1 cellular context compared by ENCODE assay signal in the genomic region with DNA sequence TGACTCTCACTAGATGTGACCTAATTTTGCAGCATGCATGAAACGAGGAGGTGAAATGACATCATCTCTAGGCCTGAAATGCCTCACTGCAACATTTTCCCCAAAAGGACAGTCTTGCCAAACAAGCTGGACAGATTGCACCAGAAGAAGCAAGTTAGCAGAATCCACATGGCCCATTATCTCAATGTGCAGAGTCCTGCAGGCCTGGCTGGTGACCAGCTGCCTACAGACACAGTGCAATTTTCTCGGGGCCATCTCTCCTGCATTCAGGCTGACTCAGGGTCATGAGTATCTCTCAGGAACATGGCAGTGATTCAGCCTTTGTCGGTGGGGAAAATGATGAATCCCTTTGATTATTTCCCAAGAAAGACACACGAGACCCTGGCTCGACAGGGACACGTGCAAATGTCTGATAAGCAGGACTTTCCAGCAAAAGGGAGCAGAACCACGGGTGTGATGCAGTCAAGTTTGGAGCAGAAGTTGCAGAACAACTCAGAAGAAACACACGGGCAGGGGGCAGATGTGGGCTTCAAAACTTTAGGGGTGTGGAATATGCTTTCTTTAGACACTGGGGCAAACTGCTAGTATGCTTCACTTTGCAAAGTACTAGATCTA.
TF ChIP-seq lines count a peak whose summit lies in the region.

No MANE protein-coding gene starts in this region.

TF ChIP-seq in K562, 482 proteins besides CTCF, POLR2A, EP300 and RAD21 (continued from another document and continues in another):
- TF ChIP-seq MXI1 (IDR thresholded peaks at IDR 0.05; ENCODE audit: low read depth, low read length) (no peak), KLF10 (CRISPR knock-in tag; IDR thresholded peaks at IDR 0.05) (no peak), PTBP1 (IDR thresholded peaks at IDR 0.05; ENCODE audit: low read depth, low read length) (no peak), FOS (IDR thresholded peaks at IDR 0.05; ENCODE audit: extremely low read depth, insufficient read length) (peak; percentile 31), WHSC1 (IDR thresholded peaks at IDR 0.05; ENCODE audit: low read length) (no peak), MTA1 (IDR thresholded peaks at IDR 0.05; ENCODE audit: borderline replicate concordance) (peak; percentile 92), ZNF583 (CRISPR knock-in tag; IDR thresholded peaks at IDR 0.05) (peak; percentile 88), FOXM1 (IDR thresholded peaks at IDR 0.05; ENCODE audit: low read depth) (peak; percentile 86), FOXM1 (CRISPR knock-in tag; IDR thresholded peaks at IDR 0.05; ENCODE audit: low read depth) (0 out of 2 replicates have a peak, but pooled peaks have one; percentile 21), ARID2 (IDR thresholded peaks at IDR 0.05) (no peak), ZNF830 (CRISPR knock-in tag; IDR thresholded peaks at IDR 0.05) (no peak), BCOR (IDR thresholded peaks at IDR 0.05) (peak; percentile 86), ZNF263 (CRISPR knock-in tag; IDR thresholded peaks at IDR 0.05; ENCODE audit: borderline replicate concordance) (peak; percentile 93; the same call in 1 of the 2 replicates), SMARCE1 (IDR thresholded peaks at IDR 0.05) (peak; percentile 96), EZH2 (IDR thresholded peaks at IDR 0.05; ENCODE audit: borderline replicate concordance, low read depth, low read length) (no peak), PCBP1 (IDR thresholded peaks at IDR 0.05; ENCODE audit: low read depth, low read length, poor library complexity, severe bottlenecking) (no peak), HDAC8 (tag; IDR thresholded peaks at IDR 0.05) (no peak), C11orf30 (IDR thresholded peaks at IDR 0.05; ENCODE audit: low read depth) (peak; percentile 95), TAF15 (IDR thresholded peaks at IDR 0.05; ENCODE audit: low read depth, low read length) (no peak), ESRRA (IDR thresholded peaks at IDR 0.05; ENCODE audit: borderline replicate concordance, low read depth) (peak; percentile 64; the same call in 1 of the 2 replicates), NFXL1 (CRISPR knock-in tag; IDR thresholded peaks at IDR 0.05) (no peak), ZNF197 (CRISPR knock-in tag; IDR thresholded peaks at IDR 0.05; ENCODE audit: low read depth) (no peak), MAZ (CRISPR knock-in tag; conservative IDR thresholded peaks at IDR 0.05 in 1 of 2, IDR thresholded peaks at IDR 0.05 in 1 of 2) (peak in 1 of 2 experiments; percentile 54; a peak in 3 of 4 replicates), PURB (CRISPR knock-in tag; IDR thresholded peaks at IDR 0.05; ENCODE audit: low read depth) (no peak), ZNF316 (IDR thresholded peaks at IDR 0.05) (peak; percentile 93), SNRNP70 (optimal IDR thresholded peaks at IDR 0.05; ENCODE audit: low read depth, low read length) (no peak), BCL6 (CRISPR knock-in tag; IDR thresholded peaks at IDR 0.05) (peak; percentile 72; the same call in 1 of the 2 replicates), RNF2 (IDR thresholded peaks at IDR 0.05) (peak; percentile 62), KAT2B (IDR thresholded peaks at IDR 0.05; ENCODE audit: low read depth, low read length) (no peak), MBD2 (IDR thresholded peaks at IDR 0.05; ENCODE audit: borderline replicate concordance, low read depth) (peak; percentile 49; the same call in 1 of the 2 replicates), ZNF75A (CRISPR knock-in tag; IDR thresholded peaks at IDR 0.05) (no peak), HMGN3 (IDR thresholded peaks at IDR 0.05; ENCODE audit: borderline replicate concordance, extremely low read depth, insufficient read length, low read depth, low read length) (peak; percentile 27)
- TF ChIP-seq, protein P1, sequence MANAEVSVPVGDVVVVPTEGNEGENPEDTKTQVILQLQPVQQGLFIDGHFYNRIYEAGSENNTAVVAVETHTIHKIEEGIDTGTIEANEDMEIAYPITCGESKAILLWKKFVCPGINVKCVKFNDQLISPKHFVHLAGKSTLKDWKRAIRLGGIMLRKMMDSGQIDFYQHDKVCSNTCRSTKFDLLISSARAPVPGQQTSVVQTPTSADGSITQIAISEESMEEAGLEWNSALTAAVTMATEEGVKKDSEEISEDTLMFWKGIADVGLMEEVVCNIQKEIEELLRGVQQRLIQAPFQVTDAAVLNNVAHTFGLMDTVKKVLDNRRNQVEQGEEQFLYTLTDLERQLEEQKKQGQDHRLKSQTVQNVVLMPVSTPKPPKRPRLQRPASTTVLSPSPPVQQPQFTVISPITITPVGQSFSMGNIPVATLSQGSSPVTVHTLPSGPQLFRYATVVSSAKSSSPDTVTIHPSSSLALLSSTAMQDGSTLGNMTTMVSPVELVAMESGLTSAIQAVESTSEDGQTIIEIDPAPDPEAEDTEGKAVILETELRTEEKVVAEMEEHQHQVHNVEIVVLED (CRISPR knock-in tag; IDR thresholded peaks at IDR 0.05), result no peak
- TF ChIP-seq, protein P2, sequence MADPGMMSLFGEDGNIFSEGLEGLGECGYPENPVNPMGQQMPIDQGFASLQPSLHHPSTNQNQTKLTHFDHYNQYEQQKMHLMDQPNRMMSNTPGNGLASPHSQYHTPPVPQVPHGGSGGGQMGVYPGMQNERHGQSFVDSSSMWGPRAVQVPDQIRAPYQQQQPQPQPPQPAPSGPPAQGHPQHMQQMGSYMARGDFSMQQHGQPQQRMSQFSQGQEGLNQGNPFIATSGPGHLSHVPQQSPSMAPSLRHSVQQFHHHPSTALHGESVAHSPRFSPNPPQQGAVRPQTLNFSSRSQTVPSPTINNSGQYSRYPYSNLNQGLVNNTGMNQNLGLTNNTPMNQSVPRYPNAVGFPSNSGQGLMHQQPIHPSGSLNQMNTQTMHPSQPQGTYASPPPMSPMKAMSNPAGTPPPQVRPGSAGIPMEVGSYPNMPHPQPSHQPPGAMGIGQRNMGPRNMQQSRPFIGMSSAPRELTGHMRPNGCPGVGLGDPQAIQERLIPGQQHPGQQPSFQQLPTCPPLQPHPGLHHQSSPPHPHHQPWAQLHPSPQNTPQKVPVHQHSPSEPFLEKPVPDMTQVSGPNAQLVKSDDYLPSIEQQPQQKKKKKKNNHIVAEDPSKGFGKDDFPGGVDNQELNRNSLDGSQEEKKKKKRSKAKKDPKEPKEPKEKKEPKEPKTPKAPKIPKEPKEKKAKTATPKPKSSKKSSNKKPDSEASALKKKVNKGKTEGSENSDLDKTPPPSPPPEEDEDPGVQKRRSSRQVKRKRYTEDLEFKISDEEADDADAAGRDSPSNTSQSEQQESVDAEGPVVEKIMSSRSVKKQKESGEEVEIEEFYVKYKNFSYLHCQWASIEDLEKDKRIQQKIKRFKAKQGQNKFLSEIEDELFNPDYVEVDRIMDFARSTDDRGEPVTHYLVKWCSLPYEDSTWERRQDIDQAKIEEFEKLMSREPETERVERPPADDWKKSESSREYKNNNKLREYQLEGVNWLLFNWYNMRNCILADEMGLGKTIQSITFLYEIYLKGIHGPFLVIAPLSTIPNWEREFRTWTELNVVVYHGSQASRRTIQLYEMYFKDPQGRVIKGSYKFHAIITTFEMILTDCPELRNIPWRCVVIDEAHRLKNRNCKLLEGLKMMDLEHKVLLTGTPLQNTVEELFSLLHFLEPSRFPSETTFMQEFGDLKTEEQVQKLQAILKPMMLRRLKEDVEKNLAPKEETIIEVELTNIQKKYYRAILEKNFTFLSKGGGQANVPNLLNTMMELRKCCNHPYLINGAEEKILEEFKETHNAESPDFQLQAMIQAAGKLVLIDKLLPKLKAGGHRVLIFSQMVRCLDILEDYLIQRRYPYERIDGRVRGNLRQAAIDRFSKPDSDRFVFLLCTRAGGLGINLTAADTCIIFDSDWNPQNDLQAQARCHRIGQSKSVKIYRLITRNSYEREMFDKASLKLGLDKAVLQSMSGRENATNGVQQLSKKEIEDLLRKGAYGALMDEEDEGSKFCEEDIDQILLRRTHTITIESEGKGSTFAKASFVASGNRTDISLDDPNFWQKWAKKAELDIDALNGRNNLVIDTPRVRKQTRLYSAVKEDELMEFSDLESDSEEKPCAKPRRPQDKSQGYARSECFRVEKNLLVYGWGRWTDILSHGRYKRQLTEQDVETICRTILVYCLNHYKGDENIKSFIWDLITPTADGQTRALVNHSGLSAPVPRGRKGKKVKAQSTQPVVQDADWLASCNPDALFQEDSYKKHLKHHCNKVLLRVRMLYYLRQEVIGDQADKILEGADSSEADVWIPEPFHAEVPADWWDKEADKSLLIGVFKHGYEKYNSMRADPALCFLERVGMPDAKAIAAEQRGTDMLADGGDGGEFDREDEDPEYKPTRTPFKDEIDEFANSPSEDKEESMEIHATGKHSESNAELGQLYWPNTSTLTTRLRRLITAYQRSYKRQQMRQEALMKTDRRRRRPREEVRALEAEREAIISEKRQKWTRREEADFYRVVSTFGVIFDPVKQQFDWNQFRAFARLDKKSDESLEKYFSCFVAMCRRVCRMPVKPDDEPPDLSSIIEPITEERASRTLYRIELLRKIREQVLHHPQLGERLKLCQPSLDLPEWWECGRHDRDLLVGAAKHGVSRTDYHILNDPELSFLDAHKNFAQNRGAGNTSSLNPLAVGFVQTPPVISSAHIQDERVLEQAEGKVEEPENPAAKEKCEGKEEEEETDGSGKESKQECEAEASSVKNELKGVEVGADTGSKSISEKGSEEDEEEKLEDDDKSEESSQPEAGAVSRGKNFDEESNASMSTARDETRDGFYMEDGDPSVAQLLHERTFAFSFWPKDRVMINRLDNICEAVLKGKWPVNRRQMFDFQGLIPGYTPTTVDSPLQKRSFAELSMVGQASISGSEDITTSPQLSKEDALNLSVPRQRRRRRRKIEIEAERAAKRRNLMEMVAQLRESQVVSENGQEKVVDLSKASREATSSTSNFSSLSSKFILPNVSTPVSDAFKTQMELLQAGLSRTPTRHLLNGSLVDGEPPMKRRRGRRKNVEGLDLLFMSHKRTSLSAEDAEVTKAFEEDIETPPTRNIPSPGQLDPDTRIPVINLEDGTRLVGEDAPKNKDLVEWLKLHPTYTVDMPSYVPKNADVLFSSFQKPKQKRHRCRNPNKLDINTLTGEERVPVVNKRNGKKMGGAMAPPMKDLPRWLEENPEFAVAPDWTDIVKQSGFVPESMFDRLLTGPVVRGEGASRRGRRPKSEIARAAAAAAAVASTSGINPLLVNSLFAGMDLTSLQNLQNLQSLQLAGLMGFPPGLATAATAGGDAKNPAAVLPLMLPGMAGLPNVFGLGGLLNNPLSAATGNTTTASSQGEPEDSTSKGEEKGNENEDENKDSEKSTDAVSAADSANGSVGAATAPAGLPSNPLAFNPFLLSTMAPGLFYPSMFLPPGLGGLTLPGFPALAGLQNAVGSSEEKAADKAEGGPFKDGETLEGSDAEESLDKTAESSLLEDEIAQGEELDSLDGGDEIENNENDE (IDR thresholded peaks at IDR 0.05; ENCODE audit: low read depth, low read length), result no peak
- TF ChIP-seq, protein P3, sequence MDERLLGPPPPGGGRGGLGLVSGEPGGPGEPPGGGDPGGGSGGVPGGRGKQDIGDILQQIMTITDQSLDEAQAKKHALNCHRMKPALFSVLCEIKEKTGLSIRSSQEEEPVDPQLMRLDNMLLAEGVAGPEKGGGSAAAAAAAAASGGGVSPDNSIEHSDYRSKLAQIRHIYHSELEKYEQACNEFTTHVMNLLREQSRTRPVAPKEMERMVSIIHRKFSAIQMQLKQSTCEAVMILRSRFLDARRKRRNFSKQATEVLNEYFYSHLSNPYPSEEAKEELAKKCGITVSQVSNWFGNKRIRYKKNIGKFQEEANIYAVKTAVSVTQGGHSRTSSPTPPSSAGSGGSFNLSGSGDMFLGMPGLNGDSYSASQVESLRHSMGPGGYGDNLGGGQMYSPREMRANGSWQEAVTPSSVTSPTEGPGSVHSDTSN (CRISPR knock-in tag; IDR thresholded peaks at IDR 0.05; ENCODE audit: low read depth), result no peak
- TF ChIP-seq, protein P3 (tag; conservative IDR thresholded peaks at IDR 0.05; ENCODE audit: low read depth), result peak; percentile 57
- TF ChIP-seq, protein P4, sequence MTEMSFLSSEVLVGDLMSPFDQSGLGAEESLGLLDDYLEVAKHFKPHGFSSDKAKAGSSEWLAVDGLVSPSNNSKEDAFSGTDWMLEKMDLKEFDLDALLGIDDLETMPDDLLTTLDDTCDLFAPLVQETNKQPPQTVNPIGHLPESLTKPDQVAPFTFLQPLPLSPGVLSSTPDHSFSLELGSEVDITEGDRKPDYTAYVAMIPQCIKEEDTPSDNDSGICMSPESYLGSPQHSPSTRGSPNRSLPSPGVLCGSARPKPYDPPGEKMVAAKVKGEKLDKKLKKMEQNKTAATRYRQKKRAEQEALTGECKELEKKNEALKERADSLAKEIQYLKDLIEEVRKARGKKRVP (CRISPR knock-in tag; IDR thresholded peaks at IDR 0.05), result peak; percentile 83
- TF ChIP-seq, protein P5, sequence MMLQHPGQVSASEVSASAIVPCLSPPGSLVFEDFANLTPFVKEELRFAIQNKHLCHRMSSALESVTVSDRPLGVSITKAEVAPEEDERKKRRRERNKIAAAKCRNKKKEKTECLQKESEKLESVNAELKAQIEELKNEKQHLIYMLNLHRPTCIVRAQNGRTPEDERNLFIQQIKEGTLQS (IDR thresholded peaks at IDR 0.05), result peak; percentile 98
- TF ChIP-seq, protein P5 (CRISPR knock-in tag; conservative IDR thresholded peaks at IDR 0.05), result peak; percentile 92
